12 cellular contexts compared by ENCODE assay signal in the genomic region with DNA sequence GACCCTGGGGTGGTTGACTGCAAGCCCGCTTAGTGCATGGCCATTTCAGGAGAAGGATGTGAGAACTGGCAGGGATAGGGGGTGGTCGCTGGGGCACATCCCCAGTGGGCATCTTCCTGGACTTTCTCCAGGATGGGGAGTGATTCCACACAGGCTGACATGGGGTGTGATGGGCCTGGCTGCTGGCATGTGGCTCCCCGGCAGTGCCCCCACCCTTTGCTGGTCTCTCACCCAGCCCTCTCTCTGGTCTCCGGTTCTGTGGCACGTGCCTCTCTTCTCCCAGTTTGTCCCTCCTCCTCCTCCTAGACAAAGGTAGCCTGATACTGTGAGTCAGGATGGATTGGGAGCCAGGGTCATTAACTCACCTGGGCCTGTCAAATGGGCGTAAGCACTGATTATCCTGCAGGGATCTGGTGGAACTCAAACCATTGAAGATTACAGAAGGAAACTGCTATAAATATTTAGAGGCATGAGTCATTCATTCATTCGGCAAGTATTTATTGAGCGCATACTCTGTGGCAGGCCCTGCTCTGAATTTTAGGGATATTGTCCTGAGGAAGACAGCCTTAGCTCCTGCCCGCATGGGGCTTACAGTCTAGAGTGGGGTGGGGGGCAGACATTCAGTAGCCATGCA. TPM values are rescaled to one million over a fixed set of nuclear protein-coding genes. Genes with fewer than 3 reads are reported as not detected.
DNase-seq lines count a peak whose midpoint lies in the region; ATAC-seq and TF ChIP-seq lines count a peak whose summit lies in the region.
"Had no signal": no experiment of that assay in that cellular context is flagged by ENCODE, and none has a peak within 500 bp of the region (broad histone marks: within the 10 kb centered on the region; RNA-seq: fewer than 3 reads in every experiment).

No MANE protein-coding gene starts in this region.

- H3K9me3 Mint-ChIP-seq in natural killer cell: no peaks in the 10 kb centered on the region

- TF ChIP-seq EP300 in Ishikawa (IDR thresholded peaks at IDR 0.05; ENCODE audit: borderline replicate concordance): no peak

- in situ Hi-C loops in KBM-7 (cut with MboI; ENCODE audit: low pct_unique_long_range_greater_than_20kb, low sequenced_read_pairs): no loop called here

- no peaks in the 10 kb centered on the region for H3K36me3 Mint-ChIP-seq in natural killer cell

- TF ChIP-seq RAD21 in Ishikawa (IDR thresholded peaks at IDR 0.05; ENCODE audit: low read depth): no peak

- peak; percentile 67 for DNase-seq in EH (ENCODE audit: low read depth)
- peak; percentile 55 for DNase-seq in coronary artery (ENCODE audit: low spot score)
- DNase-seq in natural killer cell: no peak
- DNase-seq in SIG-M5 treated with dmso at 0.1 percent for 504 hours (lab: John Stamatoyannopoulos, UW; ENCODE audit: unreplicated experiment): no peak
- no peak for DNase-seq in GM19238 (ENCODE audit: insufficient read length, low spot score)
- no peak for DNase-seq in KBM-7
- DNase-seq: stimulated activated naive CD4-positive, alpha-beta T cell treated with Interleukin-2 at 50 U/mL for 16 hours had no signal

- H3K27me3 Mint-ChIP-seq in natural killer cell (ENCODE audit: low read depth in 2 of 2): peaks cover 36 to 43% of the 10 kb centered on the region in 2 donors

- H3K27ac Mint-ChIP-seq in natural killer cell: peak overlapping the region in 1 of 2 donors; percentile 79

- ATAC-seq in natural killer cell (no peak), GM19351 (IDR thresholded peaks at IDR 0.05; ENCODE audit: unreplicated experiment) (no peak)
- ATAC-seq: gastroesophageal sphincter, GM12878 had no signal

- no peak overlapping the region for H3K4me3 ChIP-seq in coronary artery
- H3K4me3 ChIP-seq: BLaER1 treated with 17β-estradiol and CSF1 and Interleukin-3, amounts not matched to agents 10 nM and 100 nM; gastroesophageal sphincter; GM12878 had no signal

- intact Hi-C loops in natural killer cell (cut with micrococcal nuclease): no loop called here

- H3K27ac ChIP-seq in coronary artery: no peak overlapping the region
- H3K27ac ChIP-seq: gastroesophageal sphincter had no signal

- TF ChIP-seq CTCF in coronary artery (IDR thresholded peaks at IDR 0.05) (no peak), natural killer cell (IDR thresholded peaks at IDR 0.05) (no peak)

- peak overlapping the region; percentile 72 for H3K4me3 Mint-ChIP-seq in natural killer cell

- peaks cover 52 to 60% of the 10 kb centered on the region in 2 donors for H3K4me1 Mint-ChIP-seq in natural killer cell

TF ChIP-seq in Ishikawa, 13 proteins besides CTCF, POLR2A, EP300 and RAD21:
- TF ChIP-seq, protein P1, sequence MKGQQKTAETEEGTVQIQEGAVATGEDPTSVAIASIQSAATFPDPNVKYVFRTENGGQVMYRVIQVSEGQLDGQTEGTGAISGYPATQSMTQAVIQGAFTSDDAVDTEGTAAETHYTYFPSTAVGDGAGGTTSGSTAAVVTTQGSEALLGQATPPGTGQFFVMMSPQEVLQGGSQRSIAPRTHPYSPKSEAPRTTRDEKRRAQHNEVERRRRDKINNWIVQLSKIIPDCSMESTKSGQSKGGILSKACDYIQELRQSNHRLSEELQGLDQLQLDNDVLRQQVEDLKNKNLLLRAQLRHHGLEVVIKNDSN (IDR thresholded peaks at IDR 0.05): peak; percentile 49; the same call in 1 of the 2 replicates
- TF ChIP-seq, protein P2, sequence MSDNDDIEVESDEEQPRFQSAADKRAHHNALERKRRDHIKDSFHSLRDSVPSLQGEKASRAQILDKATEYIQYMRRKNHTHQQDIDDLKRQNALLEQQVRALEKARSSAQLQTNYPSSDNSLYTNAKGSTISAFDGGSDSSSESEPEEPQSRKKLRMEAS (IDR thresholded peaks at IDR 0.05): 0 out of 2 replicates have a peak, but pooled peaks have one; percentile 28
- no peak for TF ChIP-seq TCF12 (IDR thresholded peaks at IDR 0.05; ENCODE audit: low read depth)
- no peak for TF ChIP-seq CEBPB (IDR thresholded peaks at IDR 0.05)
- peak; percentile 6; the same call in 1 of the 2 replicates for TF ChIP-seq TEAD4 (IDR thresholded peaks at IDR 0.05)
- TF ChIP-seq, protein P3, sequence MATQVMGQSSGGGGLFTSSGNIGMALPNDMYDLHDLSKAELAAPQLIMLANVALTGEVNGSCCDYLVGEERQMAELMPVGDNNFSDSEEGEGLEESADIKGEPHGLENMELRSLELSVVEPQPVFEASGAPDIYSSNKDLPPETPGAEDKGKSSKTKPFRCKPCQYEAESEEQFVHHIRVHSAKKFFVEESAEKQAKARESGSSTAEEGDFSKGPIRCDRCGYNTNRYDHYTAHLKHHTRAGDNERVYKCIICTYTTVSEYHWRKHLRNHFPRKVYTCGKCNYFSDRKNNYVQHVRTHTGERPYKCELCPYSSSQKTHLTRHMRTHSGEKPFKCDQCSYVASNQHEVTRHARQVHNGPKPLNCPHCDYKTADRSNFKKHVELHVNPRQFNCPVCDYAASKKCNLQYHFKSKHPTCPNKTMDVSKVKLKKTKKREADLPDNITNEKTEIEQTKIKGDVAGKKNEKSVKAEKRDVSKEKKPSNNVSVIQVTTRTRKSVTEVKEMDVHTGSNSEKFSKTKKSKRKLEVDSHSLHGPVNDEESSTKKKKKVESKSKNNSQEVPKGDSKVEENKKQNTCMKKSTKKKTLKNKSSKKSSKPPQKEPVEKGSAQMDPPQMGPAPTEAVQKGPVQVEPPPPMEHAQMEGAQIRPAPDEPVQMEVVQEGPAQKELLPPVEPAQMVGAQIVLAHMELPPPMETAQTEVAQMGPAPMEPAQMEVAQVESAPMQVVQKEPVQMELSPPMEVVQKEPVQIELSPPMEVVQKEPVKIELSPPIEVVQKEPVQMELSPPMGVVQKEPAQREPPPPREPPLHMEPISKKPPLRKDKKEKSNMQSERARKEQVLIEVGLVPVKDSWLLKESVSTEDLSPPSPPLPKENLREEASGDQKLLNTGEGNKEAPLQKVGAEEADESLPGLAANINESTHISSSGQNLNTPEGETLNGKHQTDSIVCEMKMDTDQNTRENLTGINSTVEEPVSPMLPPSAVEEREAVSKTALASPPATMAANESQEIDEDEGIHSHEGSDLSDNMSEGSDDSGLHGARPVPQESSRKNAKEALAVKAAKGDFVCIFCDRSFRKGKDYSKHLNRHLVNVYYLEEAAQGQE (IDR thresholded peaks at IDR 0.05; ENCODE audit: low read depth): no peak

RNA-seq across cellular contexts. Expression of a gene that starts 23.6 kb away (rescaled TPM):
- total RNA-seq in natural killer cell: under 1 TPM in 1 of 3 donors, not detected in 2; 0.47 TPM
- total RNA-seq: GM12878 had no signal

RNA-seq across cellular contexts. Expression of a gene that starts 46.5 kb away (rescaled TPM):
- total RNA-seq in natural killer cell: 1 to 10 TPM; 1.7 to 3.0 (median 3.0) TPM
- total RNA-seq: GM12878 had no signal

Comparison
In these comparisons a context has a peak if more than half of its experiments do, and no peak if none do; other contexts are left out.
1. DNase-seq: peak in EH (single experiment) and coronary artery (single experiment); none in natural killer cell (single experiment), SIG-M5 treated with dmso at 0.1 percent for 504 hours (single experiment), GM19238 (single experiment) and KBM-7 (single experiment).